Comparison of ENCODE assay signal across 20 cellular contexts in the genomic region with DNA sequence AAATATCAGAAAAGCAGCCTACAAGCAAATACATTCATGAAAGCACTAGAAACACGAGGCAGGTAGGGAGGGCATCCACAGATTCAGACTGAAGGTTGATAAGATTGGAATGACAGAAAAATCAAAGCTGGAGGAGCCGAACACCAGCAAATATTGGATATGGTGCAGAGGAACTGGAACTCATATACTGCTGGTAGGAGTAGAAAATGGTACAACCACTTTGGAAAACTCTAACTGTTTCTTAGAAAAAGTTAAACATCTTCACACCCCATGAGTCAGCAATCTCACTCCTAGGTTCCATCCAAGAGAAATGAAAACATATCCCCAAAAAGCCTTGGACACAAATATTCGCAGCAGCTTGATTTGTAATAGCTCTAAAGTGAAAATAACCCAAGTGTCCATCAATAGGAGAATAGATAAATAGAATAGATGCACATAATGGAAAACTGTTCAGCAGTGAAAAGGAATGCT. TPM values are rescaled to one million over a fixed set of nuclear protein-coding genes. Genes with fewer than 3 reads are reported as not detected.
A peak's percentile ranks its signal among the peaks of the same experiment; 100 is the strongest.
DNase-seq lines count a peak whose midpoint lies in the region; ATAC-seq and TF ChIP-seq lines count a peak whose summit lies in the region.
"Had no signal": no experiment of that assay in that cellular context is flagged by ENCODE, and none has a peak within 500 bp of the region (broad histone marks: within the 10 kb centered on the region; RNA-seq: fewer than 3 reads in every experiment).

No MANE protein-coding gene starts in this region.

- H3K4me3 ChIP-seq in heart right ventricle: no peak overlapping the region
- H3K4me3 ChIP-seq in gastroesophageal sphincter: no peak overlapping the region
- H3K4me3 ChIP-seq in uterus: no peak overlapping the region
- H3K4me3 ChIP-seq: colonic mucosa, spleen, vagina had no signal

- TF ChIP-seq CTCF in heart right ventricle (IDR thresholded peaks at IDR 0.05) (no peak), gastroesophageal sphincter (IDR thresholded peaks at IDR 0.05) (no peak), uterus (IDR thresholded peaks at IDR 0.05) (no peak)

- TF ChIP-seq EP300 in gastroesophageal sphincter (IDR thresholded peaks at IDR 0.05): no peak

- no peak for DNase-seq in heart right ventricle
- DNase-seq in left ventricle myocardium superior: no peak
- peak; percentile 28 for DNase-seq in OCI-M1 (lab: John Stamatoyannopoulos, UW)
- DNase-seq in uterus: no peak
- DNase-seq in GOT3 (lab: John Stamatoyannopoulos, UW): no peak
- DNase-seq: activated T-cell treated with anti-CD3 and anti-CD28 coated beads for 4 hours; brain microvascular endothelial cell; CD8-positive, alpha-beta T cell; colonic mucosa; DMS79 treated with DMSO at 0.1 percent for 48 hours; endodermal cell; Kasumi-1; naive thymus-derived CD8-positive, alpha-beta T cell; NCI-H2107; spleen; SW 1271 had no signal

- ATAC-seq in heart right ventricle (no peak), left ventricle myocardium superior (no peak), gastroesophageal sphincter (no peak), HG03432 (IDR thresholded peaks at IDR 0.05; ENCODE audit: unreplicated experiment) (no peak), GM21529 (IDR thresholded peaks at IDR 0.05; ENCODE audit: unreplicated experiment) (no peak)
- ATAC-seq: CD8-positive, alpha-beta T cell; naive thymus-derived CD8-positive, alpha-beta T cell had no signal

- peaks cover 0 to 55% (median 32%) of the 10 kb centered on the region in 9 donors for H3K4me1 ChIP-seq in heart right ventricle
- peaks cover 0 to 55% (median 0%) of the 10 kb centered on the region in 3 donors for H3K4me1 ChIP-seq in gastroesophageal sphincter
- no peaks in the 10 kb centered on the region for H3K4me1 ChIP-seq in uterus
- H3K4me1 ChIP-seq: colonic mucosa, vagina had no signal

- H3K9me3 ChIP-seq in heart right ventricle (no peaks in the 10 kb centered on the region), gastroesophageal sphincter (no peaks in the 10 kb centered on the region), uterus (no peaks in the 10 kb centered on the region)
- H3K9me3 ChIP-seq: colonic mucosa, spleen, vagina had no signal

- peak overlapping the region in 7 of 10 donors; percentile 32 to 68 (median 53) for H3K27ac ChIP-seq in heart right ventricle
- peak overlapping the region in 3 of 4 donors; percentile 24 to 53 (median 44) for H3K27ac ChIP-seq in gastroesophageal sphincter
- H3K27ac ChIP-seq in uterus: peak overlapping the region; percentile 41 to 52
- H3K27ac ChIP-seq: brain microvascular endothelial cell, colonic mucosa, vagina had no signal

- 60 to 61% methylated on average over 3 of the region's 3 CpGs for WGBS in heart right ventricle, 2 donors
- 24 to 89% methylated on average over 2 of the region's 3 CpGs for WGBS in gastroesophageal sphincter (ENCODE audit: low coverage in 1 of 2), 2 donors

- H3K27me3 ChIP-seq in heart right ventricle (no peaks in the 10 kb centered on the region), gastroesophageal sphincter (no peaks in the 10 kb centered on the region), uterus (no peaks in the 10 kb centered on the region)
- H3K27me3 ChIP-seq: brain microvascular endothelial cell, colonic mucosa, spleen, vagina had no signal

- TF ChIP-seq POLR2A in gastroesophageal sphincter (IDR thresholded peaks at IDR 0.05) (no peak), uterus (IDR thresholded peaks at IDR 0.05) (no peak)

- H3K36me3 ChIP-seq in heart right ventricle (no peaks in the 10 kb centered on the region), gastroesophageal sphincter (no peaks in the 10 kb centered on the region), uterus (no peaks in the 10 kb centered on the region)
- H3K36me3 ChIP-seq: brain microvascular endothelial cell, colonic mucosa, spleen, vagina had no signal

- intact Hi-C loops in heart right ventricle (cut with DNase I): no loop called here
- intact Hi-C loops in left ventricle myocardium superior (cut with micrococcal nuclease): no loop called here
- intact Hi-C loops in uterus (cut with DNase I; ENCODE audit: low total_unique reads): no loop called here

RNA-seq across cellular contexts. Expression of a gene that starts 27.1 kb away (rescaled TPM):
- total RNA-seq in heart right ventricle (100 to 1,000 TPM in 1 of 10 donors, 10 to 100 TPM in 9; 67.2 to 122 (median 80.8) TPM), left ventricle myocardium superior (83.3 TPM), gastroesophageal sphincter (10 to 100 TPM; 56.8 to 88.6 (median 77.6) TPM), uterus (10 to 100 TPM; 51.3 to 92.7 (median 58.7) TPM)
- 10 to 100 TPM; 32.6 to 46.0 TPM for polyA plus RNA-seq in heart right ventricle
